Comparison of ENCODE assay signal across 1 cellular context in the genomic region with DNA sequence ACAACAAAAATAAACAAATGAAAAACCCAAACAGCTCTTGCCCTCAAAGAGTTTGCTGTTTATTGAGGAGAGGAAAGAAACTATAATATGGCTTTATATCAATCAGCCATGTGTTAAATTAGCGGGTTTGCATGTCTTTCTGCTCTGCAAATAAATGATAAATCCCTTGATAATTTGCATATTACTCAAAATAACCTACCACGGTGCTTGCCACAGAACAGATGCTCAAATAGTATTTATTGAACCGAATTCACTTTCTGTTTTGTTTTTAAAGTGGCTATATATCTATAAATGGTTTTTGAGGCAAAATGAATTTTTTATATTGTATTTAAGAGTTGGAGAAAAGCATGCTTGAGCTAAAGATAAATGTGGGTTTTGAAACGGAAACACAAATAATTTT.
A peak's percentile ranks its signal among the peaks of the same experiment; 100 is the strongest.
TF ChIP-seq lines count a peak whose summit lies in the region.

No MANE protein-coding gene starts in this region.

TF ChIP-seq in GM12878, 131 proteins besides CTCF, POLR2A, EP300 and RAD21:
- TF ChIP-seq, protein P1, sequence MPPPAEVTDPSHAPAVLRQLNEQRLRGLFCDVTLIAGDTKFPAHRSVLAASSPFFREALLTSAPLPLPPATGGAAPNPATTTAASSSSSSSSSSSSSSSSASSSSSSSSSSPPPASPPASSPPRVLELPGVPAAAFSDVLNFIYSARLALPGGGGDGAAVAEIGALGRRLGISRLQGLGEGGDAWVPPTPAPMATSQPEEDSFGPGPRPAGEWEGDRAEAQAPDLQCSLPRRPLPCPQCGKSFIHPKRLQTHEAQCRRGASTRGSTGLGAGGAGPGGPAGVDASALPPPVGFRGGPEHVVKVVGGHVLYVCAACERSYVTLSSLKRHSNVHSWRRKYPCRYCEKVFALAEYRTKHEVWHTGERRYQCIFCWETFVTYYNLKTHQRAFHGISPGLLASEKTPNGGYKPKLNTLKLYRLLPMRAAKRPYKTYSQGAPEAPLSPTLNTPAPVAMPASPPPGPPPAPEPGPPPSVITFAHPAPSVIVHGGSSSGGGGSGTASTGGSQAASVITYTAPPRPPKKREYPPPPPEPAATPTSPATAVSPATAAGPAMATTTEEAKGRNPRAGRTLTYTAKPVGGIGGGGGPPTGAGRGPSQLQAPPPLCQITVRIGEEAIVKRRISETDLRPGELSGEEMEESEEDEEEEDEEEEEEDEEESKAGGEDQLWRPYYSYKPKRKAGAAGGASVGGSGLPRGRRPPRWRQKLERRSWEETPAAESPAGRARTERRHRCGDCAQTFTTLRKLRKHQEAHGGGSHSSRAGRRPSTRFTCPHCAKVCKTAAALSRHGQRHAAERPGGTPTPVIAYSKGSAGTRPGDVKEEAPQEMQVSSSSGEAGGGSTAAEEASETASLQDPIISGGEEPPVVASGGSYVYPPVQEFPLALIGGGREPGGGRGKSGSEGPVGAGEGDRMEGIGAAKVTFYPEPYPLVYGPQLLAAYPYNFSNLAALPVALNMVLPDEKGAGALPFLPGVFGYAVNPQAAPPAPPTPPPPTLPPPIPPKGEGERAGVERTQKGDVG (CRISPR knock-in tag; IDR thresholded peaks at IDR 0.05) = no peak
- 0 out of 2 replicates have a peak, but pooled peaks have one; percentile 11 for TF ChIP-seq MEF2A (IDR thresholded peaks at IDR 0.05; ENCODE audit: insufficient read depth, low read depth, low read length)
TF ChIP-seq in GM12878: peak in this region for 1.
